In genomic region chr20:30581839-30582238, GRCh38 we compare ENCODE assay signal across 8 cellular contexts.
A peak's percentile ranks its signal among the peaks of the same experiment; 100 is the strongest.
DNase-seq lines count a peak whose midpoint lies in the region; ATAC-seq, FAIRE-seq and TF ChIP-seq lines count a peak whose summit lies in the region.
"Not testable (repeated sequence)": the region's sequence is repeated elsewhere in the genome, so short reads cannot be mapped to it uniquely, and the experiment has no call there.

No MANE protein-coding gene starts in this region.

- in situ Hi-C loops in HepG2 (cut with HindIII; ENCODE audit: extremely low pct_ligation_motif_present, low pct_unique_long_range_greater_than_20kb): not testable (repeated sequence)

- not testable (repeated sequence) for TF ChIP-seq RAD21 in HepG2 (CRISPR knock-in tag; IDR thresholded peaks at IDR 0.05)

- not testable (repeated sequence) for H3K36me3 Mint-ChIP-seq in HFFc6 (ENCODE audit: low read depth)

- not testable (repeated sequence) for BruUV-seq in HepG2 (replicated peaks; lab: Mats Ljungman, UMichigan)

- peaks cover 14% of the 10 kb centered on the region for H3K4me1 Mint-ChIP-seq in HFFc6 (ENCODE audit: low read depth)

- TF ChIP-seq EP300 in HepG2 (IDR thresholded peaks at IDR 0.05; ENCODE audit: low read depth in 2 of 2, low read length in 2 of 2); HepG2 (CRISPR knock-in tag; IDR thresholded peaks at IDR 0.05; ENCODE audit: borderline replicate concordance): not testable (repeated sequence)

- not testable (repeated sequence) for H3K27me3 Mint-ChIP-seq in HFFc6 (ENCODE audit: insufficient read depth)

- WGBS in adrenal gland, 4 donors: 34 to 54% (median 40%) methylated on average over 7 of the region's 7 CpGs
- WGBS in HepG2 (ENCODE audit: low lambda C conversion rate): 34% methylated on average over 7 of the region's 7 CpGs
- 28 to 38% (median 36%) methylated on average over 7 of the region's 7 CpGs for WGBS in small intestine, 3 donors

- POLR2A ChIA-PET in HepG2 (lab: Yijun Ruan, JAX): not testable (repeated sequence)

- not testable (repeated sequence) for H3K36me3 ChIP-seq in BE2C; adrenal gland (replicated peaks in 1 of 2); HepG2 (replicated peaks in 1 of 2; ENCODE audit: control insufficient read depth in 1 of 2, insufficient read depth in 2 of 2, low read length in 2 of 2); small intestine (ENCODE audit: control insufficient read depth in 2 of 2, insufficient read depth in 2 of 2, low read length in 2 of 2)

- not testable (repeated sequence) for H2AFZ ChIP-seq in HepG2 (ENCODE audit: low read length)

- ATAC-seq in HepG2: not testable (repeated sequence)

- not testable (repeated sequence) for H3K27ac Mint-ChIP-seq in HFFc6

- H3K4me2 ChIP-seq in HepG2 (ENCODE audit: low read depth, low read length): not testable (repeated sequence)

- H3K4me3 ChIP-seq in BE2C (ENCODE audit: low read depth, low read length); adrenal gland; HepG2 (replicated peaks in 1 of 3; ENCODE audit: insufficient read depth in 1 of 3, low read depth in 2 of 3, low read length in 3 of 3); small intestine (ENCODE audit: low read depth in 1 of 2, low read length in 2 of 2): not testable (repeated sequence)

- H4K20me1 ChIP-seq in HepG2 (ENCODE audit: insufficient read depth, low read length): not testable (repeated sequence)

- not testable (repeated sequence) for H3K4me3 Mint-ChIP-seq in HFFc6

- DNase-seq in BE2C; HFFc6; HepG2 (ENCODE audit: low spot score): not testable (repeated sequence)
- DNase-seq in NCI-H1930 (lab: John Stamatoyannopoulos, UW) (peak; percentile 10 to 19), RPMI7951 (ENCODE audit: low read depth) (peak; percentile 18), adrenal gland (peak in 1 of 7 donors; percentile 47), foreskin melanocyte (peak; percentile 1), small intestine (peak; percentile 29)

- CTCF ChIA-PET in HepG2 (lab: Yijun Ruan, JAX; ENCODE audit: low intra/inter-chr PET ratio, low total read pairs): not testable (repeated sequence)

- not testable (repeated sequence) for H3K79me2 ChIP-seq in HepG2 (ENCODE audit: insufficient read depth, low read length)

- intact Hi-C loops in adrenal gland (cut with DNase I); HepG2 (cut with micrococcal nuclease; ENCODE audit: unreplicated experiment): not testable (repeated sequence)

- not testable (repeated sequence) for H3K9ac ChIP-seq in HepG2 (ENCODE audit: insufficient read depth, low read depth, low read length)

- FAIRE-seq in HepG2 (lab: Jason Lieb, UNC); small intestine (lab: Jason Lieb, UNC): not testable (repeated sequence)

- H3K9me3 Mint-ChIP-seq in HFFc6: not testable (repeated sequence)

- not testable (repeated sequence) for H3K27me3 ChIP-seq in BE2C; adrenal gland; HepG2 (ENCODE audit: control insufficient read depth in 1 of 2, insufficient read depth in 2 of 2, low read length in 2 of 2); small intestine (ENCODE audit: control insufficient read depth in 2 of 2, insufficient read depth in 2 of 2, low read length in 2 of 2)

- H3K9me3 ChIP-seq in BE2C; adrenal gland (replicated peaks in 1 of 3); HepG2 (ENCODE audit: low read length); small intestine (ENCODE audit: control insufficient read depth, low read depth): not testable (repeated sequence)

- not testable (repeated sequence) for H3K4me1 ChIP-seq in BE2C; adrenal gland (replicated peaks in 1 of 2); HepG2 (ENCODE audit: insufficient read depth, low read length); small intestine (ENCODE audit: control insufficient read depth in 2 of 2, insufficient read depth in 1 of 2, low read depth in 1 of 2, low read length in 1 of 2)

- H3K27ac ChIP-seq in adrenal gland; HepG2 (ENCODE audit: extremely low read length, insufficient read depth, low read length); small intestine (ENCODE audit: low read depth in 1 of 2, low read length in 1 of 2): not testable (repeated sequence)

- TF ChIP-seq POLR2A in adrenal gland (IDR thresholded peaks at IDR 0.05); HepG2 (IDR thresholded peaks at IDR 0.05; ENCODE audit: insufficient read depth in 1 of 2, low read depth in 2 of 2, low read length in 2 of 2): not testable (repeated sequence)

- TF ChIP-seq CTCF in BE2C (IDR thresholded peaks at IDR 0.05; ENCODE audit: low read depth, low read length) (peak; percentile 47), HFFc6 (IDR thresholded peaks at IDR 0.05) (peak; percentile 25; the same call in 1 of the 2 replicates), adrenal gland (IDR thresholded peaks at IDR 0.05) (peak in 5 of 6 experiments; percentile 8 to 56 (median 25)), HepG2 (CRISPR knock-in tag; IDR thresholded peaks at IDR 0.05) (peak; percentile 41)

TF ChIP-seq in HepG2, 621 proteins besides CTCF, POLR2A, EP300 and RAD21:
- peak; percentile 29; the same call in 1 of the 2 replicates for TF ChIP-seq STAG1 (CRISPR knock-in tag; IDR thresholded peaks at IDR 0.05)
- TF ChIP-seq THAP11 (CRISPR knock-in tag; IDR thresholded peaks at IDR 0.05): peak; percentile 37; the same call in 1 of the 2 replicates
